8 cellular contexts compared by ENCODE assay signal in genomic region chr19:11434703-11435056, GRCh38. TPM values are rescaled to one million over a fixed set of nuclear protein-coding genes. Genes with fewer than 3 reads are reported as not detected.
DNase-seq lines count a peak whose midpoint lies in the region; TF ChIP-seq lines count a peak whose summit lies in the region.

No MANE protein-coding gene starts in this region.

- CTCF ChIA-PET in activated CD4-positive, alpha-beta T cell treated with anti-CD3 and anti-CD28 coated beads, Interleukin-2, amount 10 ng/mL, durations not matched to agents 7 days and 5 days (lab: Charles Lee), result interaction anchor here (0.6 to 2.1 kb wide), 24 partner anchors 8 to 275 kb away, joined by 3 to 26 read pairs (median 4); partner anchors contain the start of genes CCDC159, EPOR, RGL3 and TMEM205

- peaks cover 13% of the 10 kb centered on the region for H3K79me2 ChIP-seq in KMS-11 (ENCODE audit: insufficient read depth, low read depth)

- DNase-seq in activated CD4-positive, alpha-beta T cell treated with anti-CD3 and anti-CD28 coated beads, Interleukin-2, amount 10 ng/mL, durations not matched to agents 7 days and 5 days, result no peak
- DNase-seq in activated CD4-positive, alpha-beta T cell treated with anti-CD3 and anti-CD28 coated beads, Interleukin-2, amount 50 U/mL, for 48 hours, result no peak
- DNase-seq in dorsolateral prefrontal cortex, result no peak
- no peak for DNase-seq in neuronal stem cell (ENCODE audit: low spot score)
- DNase-seq in GDM1 (lab: John Stamatoyannopoulos, UW), result no peak
- DNase-seq in amygdala (lab: John Stamatoyannopoulos, UW), result no peak
- DNase-seq in NCI-H345 (lab: John Stamatoyannopoulos, UW), result no peak

- H4K91ac ChIP-seq in neuronal stem cell (ENCODE audit: low read depth, low read length, poor library complexity), result no peak overlapping the region

- H3K14ac ChIP-seq in neuronal stem cell (ENCODE audit: low read length), result no peak overlapping the region

- H3K4me2 ChIP-seq in KMS-11 (peak overlapping the region; percentile 93), neuronal stem cell (ENCODE audit: insufficient read depth, low read length, poor library complexity, severe bottlenecking) (peak overlapping the region; percentile 78)

- H2AK5ac ChIP-seq in neuronal stem cell (ENCODE audit: low read depth, low read length), result no peak overlapping the region

- H3K27me3 ChIP-seq in KMS-11 (ENCODE audit: insufficient read depth, low read depth), result no peaks in the 10 kb centered on the region
- no peaks in the 10 kb centered on the region for H3K27me3 ChIP-seq in dorsolateral prefrontal cortex
- no peaks in the 10 kb centered on the region for H3K27me3 ChIP-seq in neuronal stem cell (ENCODE audit: control insufficient read depth in 3 of 3, insufficient read depth in 3 of 3, low read depth in 1 of 3, low read length in 3 of 3)

- no peaks in the 10 kb centered on the region for H3K9me3 ChIP-seq in neuronal stem cell (replicated peaks in 1 of 2; ENCODE audit: control insufficient read depth in 2 of 2, insufficient read depth in 1 of 2, low read depth in 1 of 2, low read length in 2 of 2)

- no peak overlapping the region for H2BK120ac ChIP-seq in neuronal stem cell (ENCODE audit: low read depth, low read length)

- H3K79me1 ChIP-seq in neuronal stem cell (ENCODE audit: low read depth, low read length), result peaks cover 12% of the 10 kb centered on the region

- no peaks in the 10 kb centered on the region for H3K9me3 Mint-ChIP-seq in activated CD4-positive, alpha-beta T cell treated with anti-CD3 and anti-CD28 coated beads, Interleukin-2, amount 10 ng/mL, durations not matched to agents 7 days and 5 days

- H3K27ac Mint-ChIP-seq in activated CD4-positive, alpha-beta T cell treated with anti-CD3 and anti-CD28 coated beads, Interleukin-2, amount 10 ng/mL, durations not matched to agents 7 days and 5 days, result peak overlapping the region; percentile 96

- H3K4ac ChIP-seq in neuronal stem cell (ENCODE audit: low read length), result no peak overlapping the region

- H3K4me3 Mint-ChIP-seq in activated CD4-positive, alpha-beta T cell treated with anti-CD3 and anti-CD28 coated beads, Interleukin-2, amount 10 ng/mL, durations not matched to agents 7 days and 5 days, result peak overlapping the region; percentile 98

- H3K4me3 ChIP-seq in KMS-11 (IDR thresholded peaks at IDR 0.05; ENCODE audit: insufficient read depth, low read depth, low read length), result no peak overlapping the region
- peak overlapping the region; percentile 52 to 96 (median 84) for H3K4me3 ChIP-seq in dorsolateral prefrontal cortex
- H3K4me3 ChIP-seq in neuronal stem cell (ENCODE audit: low read length in 2 of 2), result peak overlapping the region; percentile 54 to 77

- H2AFZ ChIP-seq in KMS-11 (ENCODE audit: low read depth) (peak overlapping the region; percentile 97), neuronal stem cell (ENCODE audit: low read length) (peak overlapping the region; percentile 89)

- H4K8ac ChIP-seq in neuronal stem cell (ENCODE audit: low read depth, low read length), result no peak overlapping the region

- no peaks in the 10 kb centered on the region for H4K20me1 ChIP-seq in KMS-11 (ENCODE audit: insufficient read depth)

- POLR2A ChIA-PET in activated CD4-positive, alpha-beta T cell treated with anti-CD3 and anti-CD28 coated beads, Interleukin-2, amount 10 ng/mL, durations not matched to agents 7 days and 5 days (lab: Charles Lee), result interaction anchor here (1.0 kb wide), 2 partner anchors 12 to 53 kb away, joined by 3 to 7 read pairs; no protein-coding TSS in a partner anchor

- no peak overlapping the region for H2BK5ac ChIP-seq in neuronal stem cell (ENCODE audit: low read length)

- H3K36me3 ChIP-seq in KMS-11 (ENCODE audit: insufficient read depth), result no peaks in the 10 kb centered on the region; the same call in 1 of the 2 replicates
- H3K36me3 ChIP-seq in neuronal stem cell (replicated peaks in 1 of 2; ENCODE audit: control insufficient read depth in 2 of 2, insufficient read depth in 2 of 2, low read length in 2 of 2), result peaks cover 22 to 33% of the 10 kb centered on the region in 2 donors

- peak overlapping the region; percentile 34; the same call in 1 of the 2 replicates for H3K27ac ChIP-seq in KMS-11
- peak overlapping the region; percentile 69 to 99 (median 96) for H3K27ac ChIP-seq in dorsolateral prefrontal cortex
- H3K27ac ChIP-seq in neuronal stem cell (replicated peaks; ENCODE audit: low read length), result peak overlapping the region; percentile 81

- TF ChIP-seq CTCF in KMS-11 (conservative IDR thresholded peaks at IDR 0.05; ENCODE audit: low read depth, low read length) (no peak), dorsolateral prefrontal cortex (IDR thresholded peaks at IDR 0.05 in 54 of 56, conservative IDR thresholded peaks at IDR 0.05 in 2 of 56; ENCODE audit: low read depth in 1 of 56, partially characterized antibody in 56 of 56) (no peak)

- peak overlapping the region; percentile 87 for H3K18ac ChIP-seq in neuronal stem cell (ENCODE audit: low read length)

- no peak overlapping the region for H2BK15ac ChIP-seq in neuronal stem cell (ENCODE audit: low read length)

- H3K4me1 ChIP-seq in KMS-11 (ENCODE audit: low read depth, poor library complexity, severe bottlenecking) (peaks cover 19% of the 10 kb centered on the region), neuronal stem cell (ENCODE audit: control insufficient read depth in 2 of 2, insufficient read depth in 1 of 2, low read depth in 1 of 2, low read length in 2 of 2) (peaks cover 10% of the 10 kb centered on the region in 2 donors)

- WGBS in neuronal stem cell (ENCODE audit: extremely low coverage in 2 of 2, insufficient read length in 2 of 2, insufficient replicate concordance in 1 of 2), 2 donors, result no CpG with 5 or more reads among the region's 9 CpGs

- H3K23ac ChIP-seq in neuronal stem cell (ENCODE audit: low read depth, low read length, poor library complexity), result peak overlapping the region; percentile 14

- H3K4me1 Mint-ChIP-seq in activated CD4-positive, alpha-beta T cell treated with anti-CD3 and anti-CD28 coated beads, Interleukin-2, amount 10 ng/mL, durations not matched to agents 7 days and 5 days, result peaks cover 27% of the 10 kb centered on the region

- H3K9ac ChIP-seq in KMS-11 (peak overlapping the region; percentile 34; the same call in 1 of the 2 replicates), neuronal stem cell (ENCODE audit: low read depth, low read length, poor library complexity) (peak overlapping the region; percentile 89)

- no peak overlapping the region for H2BK12ac ChIP-seq in neuronal stem cell (ENCODE audit: low read length)

- H3K27me3 Mint-ChIP-seq in activated CD4-positive, alpha-beta T cell treated with anti-CD3 and anti-CD28 coated beads, Interleukin-2, amount 10 ng/mL, durations not matched to agents 7 days and 5 days, result peaks cover 2% of the 10 kb centered on the region

- H3K36me3 Mint-ChIP-seq in activated CD4-positive, alpha-beta T cell treated with anti-CD3 and anti-CD28 coated beads, Interleukin-2, amount 10 ng/mL, durations not matched to agents 7 days and 5 days (ENCODE audit: low read depth), result peaks cover 20% of the 10 kb centered on the region

- intact Hi-C loops in dorsolateral prefrontal cortex (cut with DNase I), result loop anchor here (1.0 to 5.0 kb wide), 4 partner anchors 48 to 142 kb away; partner anchors contain the start of gene TSPAN16 (in 1 of the 2)

RNA-seq across cellular contexts. Expression of gene ODAD3, which starts 0.2 kb away (rescaled TPM):
- total RNA-seq in activated CD4-positive, alpha-beta T cell treated with anti-CD3 and anti-CD28 coated beads, Interleukin-2, amount 10 ng/mL, durations not matched to agents 7 days and 5 days, result not detected
- total RNA-seq in dorsolateral prefrontal cortex, result 10 to 100 TPM in 3 of 120 experiments, 1 to 10 TPM in 117; 1.5 to 15.0 (median 4.5) TPM
- 0.91 TPM for polyA plus RNA-seq in neuronal stem cell (2013, experiment 1 of 2)
- polyA plus RNA-seq in neuronal stem cell (2013, experiment 2 of 2), result 1.2 TPM

RNA-seq across cellular contexts. Expression of gene PRKCSH, which starts 0.8 kb away (rescaled TPM):
- 100 to 1,000 TPM; 321 to 338 TPM for total RNA-seq in activated CD4-positive, alpha-beta T cell treated with anti-CD3 and anti-CD28 coated beads, Interleukin-2, amount 10 ng/mL, durations not matched to agents 7 days and 5 days
- total RNA-seq in dorsolateral prefrontal cortex, result 100 to 1,000 TPM; 166 to 389 (median 218) TPM
- 199 TPM for polyA plus RNA-seq in neuronal stem cell (2013, experiment 1 of 2)
- 201 TPM for polyA plus RNA-seq in neuronal stem cell (2013, experiment 2 of 2)

RNA-seq across cellular contexts. Expression of gene RGL3, which starts 15.6 kb away (rescaled TPM):
- total RNA-seq in activated CD4-positive, alpha-beta T cell treated with anti-CD3 and anti-CD28 coated beads, Interleukin-2, amount 10 ng/mL, durations not matched to agents 7 days and 5 days, result not detected
- total RNA-seq in dorsolateral prefrontal cortex, result 10 to 100 TPM in 111 of 120 experiments, 1 to 10 TPM in 9; 7.4 to 50.1 (median 15.3) TPM
- polyA plus RNA-seq in neuronal stem cell (2013, experiment 1 of 2), result 0.66 TPM
- polyA plus RNA-seq in neuronal stem cell (2013, experiment 2 of 2), result 0.51 TPM

RNA-seq across cellular contexts. Expression of gene ELAVL3, which starts 46.2 kb away (rescaled TPM):
- under 1 TPM in 1 of 2 experiments, not detected in 1; 0.50 TPM for total RNA-seq in activated CD4-positive, alpha-beta T cell treated with anti-CD3 and anti-CD28 coated beads, Interleukin-2, amount 10 ng/mL, durations not matched to agents 7 days and 5 days
- total RNA-seq in dorsolateral prefrontal cortex, result 100 to 1,000 TPM; 121 to 226 (median 173) TPM
- polyA plus RNA-seq in neuronal stem cell (2013, experiment 1 of 2), result 0.98 TPM
- polyA plus RNA-seq in neuronal stem cell (2013, experiment 2 of 2), result 0.86 TPM

RNA-seq across cellular contexts. Expression of gene EPOR, which starts 50.6 kb away (rescaled TPM):
- total RNA-seq in activated CD4-positive, alpha-beta T cell treated with anti-CD3 and anti-CD28 coated beads, Interleukin-2, amount 10 ng/mL, durations not matched to agents 7 days and 5 days, result 1 to 10 TPM; 5.4 to 5.8 TPM
- 10 to 100 TPM in 61 of 120 experiments, 1 to 10 TPM in 59; 5.5 to 25.9 (median 10.1) TPM for total RNA-seq in dorsolateral prefrontal cortex
- polyA plus RNA-seq in neuronal stem cell (2013, experiment 1 of 2), result 3.7 TPM
- 3.4 TPM for polyA plus RNA-seq in neuronal stem cell (2013, experiment 2 of 2)

Comparison
In these comparisons a context has a peak if more than half of its experiments do, and no peak if none do; other contexts are left out.
1. H3K27ac ChIP-seq: peak in every context shown above with its lines; median percentile 96 in dorsolateral prefrontal cortex; 81 in neuronal stem cell; 34 in KMS-11.
2. RNA of gene RGL3, which starts 15.6 kb away (total RNA-seq): 7.4 to 50.1 TPM in dorsolateral prefrontal cortex; not detected in activated CD4-positive, alpha-beta T cell treated with anti-CD3 and anti-CD28 coated beads, Interleukin-2, amount 10 ng/mL, durations not matched to agents 7 days and 5 days; every median in the first group is over 4 times any median in the second.